Comparison of ENCODE assay signal across 1 cellular context in the genomic region with DNA sequence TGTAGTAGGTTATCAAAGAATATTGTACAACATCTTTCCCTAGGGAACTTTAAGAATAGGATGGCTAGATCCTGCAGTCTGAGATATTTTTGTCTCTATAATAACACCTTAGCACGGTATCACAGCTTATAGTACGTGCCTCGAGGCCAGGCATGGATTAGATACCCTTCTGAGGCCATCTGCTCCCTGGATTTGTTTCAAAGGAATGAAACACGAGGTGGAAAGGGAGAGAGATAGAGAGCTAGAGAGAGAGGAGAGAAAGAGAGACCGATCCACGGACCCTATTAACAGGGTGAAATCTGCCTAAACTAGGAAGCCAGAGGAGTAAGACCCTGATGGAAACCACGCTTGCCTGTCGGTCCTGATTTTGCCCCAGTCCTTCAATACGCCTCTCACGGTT.
TF ChIP-seq lines count a peak whose summit lies in the region.

No MANE protein-coding gene starts in this region.

TF ChIP-seq in WTC11, 78 proteins besides CTCF, POLR2A, EP300 and RAD21 (continued from another document):
- TF ChIP-seq, protein P1, sequence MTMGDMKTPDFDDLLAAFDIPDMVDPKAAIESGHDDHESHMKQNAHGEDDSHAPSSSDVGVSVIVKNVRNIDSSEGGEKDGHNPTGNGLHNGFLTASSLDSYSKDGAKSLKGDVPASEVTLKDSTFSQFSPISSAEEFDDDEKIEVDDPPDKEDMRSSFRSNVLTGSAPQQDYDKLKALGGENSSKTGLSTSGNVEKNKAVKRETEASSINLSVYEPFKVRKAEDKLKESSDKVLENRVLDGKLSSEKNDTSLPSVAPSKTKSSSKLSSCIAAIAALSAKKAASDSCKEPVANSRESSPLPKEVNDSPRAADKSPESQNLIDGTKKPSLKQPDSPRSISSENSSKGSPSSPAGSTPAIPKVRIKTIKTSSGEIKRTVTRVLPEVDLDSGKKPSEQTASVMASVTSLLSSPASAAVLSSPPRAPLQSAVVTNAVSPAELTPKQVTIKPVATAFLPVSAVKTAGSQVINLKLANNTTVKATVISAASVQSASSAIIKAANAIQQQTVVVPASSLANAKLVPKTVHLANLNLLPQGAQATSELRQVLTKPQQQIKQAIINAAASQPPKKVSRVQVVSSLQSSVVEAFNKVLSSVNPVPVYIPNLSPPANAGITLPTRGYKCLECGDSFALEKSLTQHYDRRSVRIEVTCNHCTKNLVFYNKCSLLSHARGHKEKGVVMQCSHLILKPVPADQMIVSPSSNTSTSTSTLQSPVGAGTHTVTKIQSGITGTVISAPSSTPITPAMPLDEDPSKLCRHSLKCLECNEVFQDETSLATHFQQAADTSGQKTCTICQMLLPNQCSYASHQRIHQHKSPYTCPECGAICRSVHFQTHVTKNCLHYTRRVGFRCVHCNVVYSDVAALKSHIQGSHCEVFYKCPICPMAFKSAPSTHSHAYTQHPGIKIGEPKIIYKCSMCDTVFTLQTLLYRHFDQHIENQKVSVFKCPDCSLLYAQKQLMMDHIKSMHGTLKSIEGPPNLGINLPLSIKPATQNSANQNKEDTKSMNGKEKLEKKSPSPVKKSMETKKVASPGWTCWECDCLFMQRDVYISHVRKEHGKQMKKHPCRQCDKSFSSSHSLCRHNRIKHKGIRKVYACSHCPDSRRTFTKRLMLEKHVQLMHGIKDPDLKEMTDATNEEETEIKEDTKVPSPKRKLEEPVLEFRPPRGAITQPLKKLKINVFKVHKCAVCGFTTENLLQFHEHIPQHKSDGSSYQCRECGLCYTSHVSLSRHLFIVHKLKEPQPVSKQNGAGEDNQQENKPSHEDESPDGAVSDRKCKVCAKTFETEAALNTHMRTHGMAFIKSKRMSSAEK (CRISPR knock-in tag; IDR thresholded peaks at IDR 0.05; ENCODE audit: borderline replicate concordance), result no peak
- TF ChIP-seq, protein P2, sequence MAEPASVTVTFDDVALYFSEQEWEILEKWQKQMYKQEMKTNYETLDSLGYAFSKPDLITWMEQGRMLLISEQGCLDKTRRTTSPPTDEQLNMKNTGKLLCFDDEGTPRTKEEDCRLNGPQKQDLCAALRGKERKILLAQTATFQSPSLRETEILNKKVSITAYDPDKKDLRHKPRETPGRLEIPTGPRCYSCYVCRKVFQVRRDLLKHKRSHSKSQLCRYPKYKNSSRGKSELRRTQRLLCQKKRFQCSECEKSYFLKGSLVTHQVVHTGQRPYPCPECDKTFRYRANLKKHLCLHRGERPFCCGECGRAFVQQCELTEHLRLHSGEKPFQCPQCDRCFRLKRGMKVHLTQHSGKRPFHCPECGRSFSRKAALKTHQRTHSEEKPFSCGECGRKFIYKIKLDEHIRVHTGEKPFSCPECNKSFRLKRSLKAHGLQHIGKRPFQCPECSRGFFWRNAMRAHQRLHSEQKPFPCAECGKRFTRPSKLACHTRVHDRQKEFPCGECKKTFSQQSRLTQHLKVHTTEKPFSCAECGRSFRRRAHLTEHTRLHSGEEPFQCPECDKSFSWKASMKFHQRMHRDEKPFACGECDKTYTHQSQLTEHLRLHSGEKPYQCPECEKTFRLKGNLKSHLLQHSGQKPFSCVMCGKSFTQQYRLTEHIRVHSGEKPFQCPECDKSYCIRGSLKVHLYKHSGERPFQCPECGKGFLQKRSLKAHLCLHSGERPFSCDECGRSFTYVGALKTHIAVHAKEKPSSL (CRISPR knock-in tag; conservative IDR thresholded peaks at IDR 0.05), result no peak
- TF ChIP-seq JUN (CRISPR knock-in tag; IDR thresholded peaks at IDR 0.05), result no peak
- no peak for TF ChIP-seq ATF1 (CRISPR knock-in tag; IDR thresholded peaks at IDR 0.05)
- no peak for TF ChIP-seq RELA (CRISPR knock-in tag; IDR thresholded peaks at IDR 0.05; ENCODE audit: borderline replicate concordance)
